Comparison of ENCODE assay signal across 1 cellular context in the genomic region with DNA sequence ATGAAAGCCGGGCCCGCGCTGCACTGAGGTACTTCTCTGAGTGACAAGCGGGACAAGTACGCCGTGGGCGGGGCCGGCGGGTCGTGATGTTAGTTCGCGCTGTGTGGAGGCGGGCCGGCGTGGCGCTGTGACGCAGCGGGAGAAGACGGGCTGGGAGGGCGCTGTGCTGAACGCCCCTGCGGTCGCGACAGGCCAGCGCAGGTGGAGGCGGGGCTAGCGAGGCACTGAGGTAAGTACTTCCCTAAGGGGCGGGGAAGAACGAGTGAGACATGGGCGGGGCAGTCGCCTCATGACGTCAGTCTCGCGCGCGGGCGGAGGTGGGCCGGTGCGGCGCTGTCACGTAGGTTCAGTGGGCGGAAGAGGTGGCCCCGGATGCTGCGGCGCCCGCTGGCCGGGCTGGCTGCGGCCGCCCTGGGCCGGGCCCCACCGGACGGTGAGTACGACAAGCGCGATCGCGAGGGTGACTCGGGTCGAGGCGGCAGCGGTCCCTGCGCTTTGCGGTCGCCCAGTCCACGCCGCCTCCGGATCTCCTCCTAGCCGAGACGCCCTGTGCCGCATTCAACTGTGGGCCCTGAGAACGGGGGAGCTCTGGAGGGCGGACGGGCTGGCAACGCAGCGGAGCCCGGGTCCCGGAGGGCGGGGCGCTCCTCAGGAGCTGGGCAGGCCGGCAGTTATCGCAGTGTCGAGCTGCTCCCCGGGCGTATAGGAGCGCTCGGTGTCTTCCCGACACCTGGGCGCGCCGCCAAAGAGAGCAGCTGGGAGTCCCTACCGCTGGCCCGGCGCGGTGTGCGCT.
A peak's percentile ranks its signal among the peaks of the same experiment; 100 is the strongest.
TF ChIP-seq lines count a peak whose summit lies in the region.

A gene with protein sequence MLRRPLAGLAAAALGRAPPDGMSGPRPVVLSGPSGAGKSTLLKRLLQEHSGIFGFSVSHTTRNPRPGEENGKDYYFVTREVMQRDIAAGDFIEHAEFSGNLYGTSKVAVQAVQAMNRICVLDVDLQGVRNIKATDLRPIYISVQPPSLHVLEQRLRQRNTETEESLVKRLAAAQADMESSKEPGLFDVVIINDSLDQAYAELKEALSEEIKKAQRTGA (plus strand): TSS at position 349 of the 793 bp plus-strand sequence. CDS start 24 bp downstream, at position 373.

TF ChIP-seq in WTC11, 78 proteins besides CTCF, POLR2A, EP300 and RAD21 (continued from another document and continues in another):
- TF ChIP-seq FOXJ3 (CRISPR knock-in tag; IDR thresholded peaks at IDR 0.05; ENCODE audit: borderline replicate concordance) (no peak), ESRRA (CRISPR knock-in tag; IDR thresholded peaks at IDR 0.05; ENCODE audit: borderline replicate concordance) (peak; percentile 50; the same call in 1 of the 2 replicates), JAZF1 (CRISPR knock-in tag; IDR thresholded peaks at IDR 0.05) (no peak), ETV6 (CRISPR knock-in tag; IDR thresholded peaks at IDR 0.05) (no peak), SOX15 (CRISPR knock-in tag; IDR thresholded peaks at IDR 0.05) (no peak), ATF1 (CRISPR knock-in tag; IDR thresholded peaks at IDR 0.05) (no peak), GABPB1 (CRISPR knock-in tag; IDR thresholded peaks at IDR 0.05) (peak; percentile 43; the same call in 1 of the 2 replicates), FOXP1 (CRISPR knock-in tag; IDR thresholded peaks at IDR 0.05; ENCODE audit: borderline replicate concordance) (peak; percentile 75), RELA (CRISPR knock-in tag; IDR thresholded peaks at IDR 0.05; ENCODE audit: borderline replicate concordance) (no peak), SP1 (CRISPR knock-in tag; conservative IDR thresholded peaks at IDR 0.05) (peak; percentile 100), NR2C2 (CRISPR knock-in tag; IDR thresholded peaks at IDR 0.05) (no peak), HMGA2 (CRISPR knock-in tag; IDR thresholded peaks at IDR 0.05) (no peak), OVOL2 (CRISPR knock-in tag; IDR thresholded peaks at IDR 0.05; ENCODE audit: borderline replicate concordance) (no peak), MYBL2 (CRISPR knock-in tag; IDR thresholded peaks at IDR 0.05) (peak; percentile 91), NFE2L1 (CRISPR knock-in tag; IDR thresholded peaks at IDR 0.05) (peak; percentile 70), ZNF263 (CRISPR knock-in tag; IDR thresholded peaks at IDR 0.05; ENCODE audit: low read depth) (no peak), RORB (CRISPR knock-in tag; IDR thresholded peaks at IDR 0.05) (no peak), MXD4 (CRISPR knock-in tag; IDR thresholded peaks at IDR 0.05; ENCODE audit: borderline replicate concordance) (no peak), JUN (CRISPR knock-in tag; IDR thresholded peaks at IDR 0.05) (no peak), CBFB (CRISPR knock-in tag; IDR thresholded peaks at IDR 0.05; ENCODE audit: low read depth) (no peak), NFATC4 (CRISPR knock-in tag; IDR thresholded peaks at IDR 0.05) (no peak), ELF4 (CRISPR knock-in tag; IDR thresholded peaks at IDR 0.05; ENCODE audit: low read depth) (no peak), TP53 (CRISPR knock-in tag; IDR thresholded peaks at IDR 0.05) (no peak), CREM (CRISPR knock-in tag; IDR thresholded peaks at IDR 0.05) (peak; percentile 92), ZNF232 (CRISPR knock-in tag; IDR thresholded peaks at IDR 0.05) (no peak), ZNF671 (CRISPR knock-in tag; IDR thresholded peaks at IDR 0.05) (no peak), SMAD4 (CRISPR knock-in tag; IDR thresholded peaks at IDR 0.05) (no peak), ZNF138 (CRISPR knock-in tag; conservative IDR thresholded peaks at IDR 0.05) (no peak)
- TF ChIP-seq, protein P1, sequence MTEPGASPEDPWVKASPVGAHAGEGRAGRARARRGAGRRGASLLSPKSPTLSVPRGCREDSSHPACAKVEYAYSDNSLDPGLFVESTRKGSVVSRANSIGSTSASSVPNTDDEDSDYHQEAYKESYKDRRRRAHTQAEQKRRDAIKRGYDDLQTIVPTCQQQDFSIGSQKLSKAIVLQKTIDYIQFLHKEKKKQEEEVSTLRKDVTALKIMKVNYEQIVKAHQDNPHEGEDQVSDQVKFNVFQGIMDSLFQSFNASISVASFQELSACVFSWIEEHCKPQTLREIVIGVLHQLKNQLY (CRISPR knock-in tag; IDR thresholded peaks at IDR 0.05) = no peak
- TF ChIP-seq, protein P2, sequence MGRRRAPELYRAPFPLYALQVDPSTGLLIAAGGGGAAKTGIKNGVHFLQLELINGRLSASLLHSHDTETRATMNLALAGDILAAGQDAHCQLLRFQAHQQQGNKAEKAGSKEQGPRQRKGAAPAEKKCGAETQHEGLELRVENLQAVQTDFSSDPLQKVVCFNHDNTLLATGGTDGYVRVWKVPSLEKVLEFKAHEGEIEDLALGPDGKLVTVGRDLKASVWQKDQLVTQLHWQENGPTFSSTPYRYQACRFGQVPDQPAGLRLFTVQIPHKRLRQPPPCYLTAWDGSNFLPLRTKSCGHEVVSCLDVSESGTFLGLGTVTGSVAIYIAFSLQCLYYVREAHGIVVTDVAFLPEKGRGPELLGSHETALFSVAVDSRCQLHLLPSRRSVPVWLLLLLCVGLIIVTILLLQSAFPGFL (CRISPR knock-in tag; IDR thresholded peaks at IDR 0.05; ENCODE audit: borderline replicate concordance) = no peak
- TF ChIP-seq, protein P3, sequence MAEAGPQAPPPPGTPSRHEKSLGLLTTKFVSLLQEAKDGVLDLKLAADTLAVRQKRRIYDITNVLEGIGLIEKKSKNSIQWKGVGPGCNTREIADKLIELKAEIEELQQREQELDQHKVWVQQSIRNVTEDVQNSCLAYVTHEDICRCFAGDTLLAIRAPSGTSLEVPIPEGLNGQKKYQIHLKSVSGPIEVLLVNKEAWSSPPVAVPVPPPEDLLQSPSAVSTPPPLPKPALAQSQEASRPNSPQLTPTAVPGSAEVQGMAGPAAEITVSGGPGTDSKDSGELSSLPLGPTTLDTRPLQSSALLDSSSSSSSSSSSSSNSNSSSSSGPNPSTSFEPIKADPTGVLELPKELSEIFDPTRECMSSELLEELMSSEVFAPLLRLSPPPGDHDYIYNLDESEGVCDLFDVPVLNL (CRISPR knock-in tag; IDR thresholded peaks at IDR 0.05; ENCODE audit: borderline replicate concordance, low read depth) = no peak; the same call in 1 of the 2 replicates
- TF ChIP-seq, protein P4, sequence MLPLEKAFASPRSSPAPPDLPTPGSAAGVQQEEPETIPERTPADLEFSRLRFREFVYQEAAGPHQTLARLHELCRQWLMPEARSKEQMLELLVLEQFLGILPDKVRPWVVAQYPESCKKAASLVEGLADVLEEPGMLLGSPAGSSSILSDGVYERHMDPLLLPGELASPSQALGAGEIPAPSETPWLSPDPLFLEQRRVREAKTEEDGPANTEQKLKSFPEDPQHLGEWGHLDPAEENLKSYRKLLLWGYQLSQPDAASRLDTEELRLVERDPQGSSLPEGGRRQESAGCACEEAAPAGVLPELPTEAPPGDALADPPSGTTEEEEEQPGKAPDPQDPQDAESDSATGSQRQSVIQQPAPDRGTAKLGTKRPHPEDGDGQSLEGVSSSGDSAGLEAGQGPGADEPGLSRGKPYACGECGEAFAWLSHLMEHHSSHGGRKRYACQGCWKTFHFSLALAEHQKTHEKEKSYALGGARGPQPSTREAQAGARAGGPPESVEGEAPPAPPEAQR (CRISPR knock-in tag; IDR thresholded peaks at IDR 0.05) = no peak
- TF ChIP-seq, protein P5, sequence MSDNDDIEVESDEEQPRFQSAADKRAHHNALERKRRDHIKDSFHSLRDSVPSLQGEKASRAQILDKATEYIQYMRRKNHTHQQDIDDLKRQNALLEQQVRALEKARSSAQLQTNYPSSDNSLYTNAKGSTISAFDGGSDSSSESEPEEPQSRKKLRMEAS (CRISPR knock-in tag; IDR thresholded peaks at IDR 0.05) = peak; percentile 48; the same call in 1 of the 2 replicates
- TF ChIP-seq, protein P6, sequence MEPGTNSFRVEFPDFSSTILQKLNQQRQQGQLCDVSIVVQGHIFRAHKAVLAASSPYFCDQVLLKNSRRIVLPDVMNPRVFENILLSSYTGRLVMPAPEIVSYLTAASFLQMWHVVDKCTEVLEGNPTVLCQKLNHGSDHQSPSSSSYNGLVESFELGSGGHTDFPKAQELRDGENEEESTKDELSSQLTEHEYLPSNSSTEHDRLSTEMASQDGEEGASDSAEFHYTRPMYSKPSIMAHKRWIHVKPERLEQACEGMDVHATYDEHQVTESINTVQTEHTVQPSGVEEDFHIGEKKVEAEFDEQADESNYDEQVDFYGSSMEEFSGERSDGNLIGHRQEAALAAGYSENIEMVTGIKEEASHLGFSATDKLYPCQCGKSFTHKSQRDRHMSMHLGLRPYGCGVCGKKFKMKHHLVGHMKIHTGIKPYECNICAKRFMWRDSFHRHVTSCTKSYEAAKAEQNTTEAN (CRISPR knock-in tag; IDR thresholded peaks at IDR 0.05) = peak; percentile 75
- TF ChIP-seq, protein P7, sequence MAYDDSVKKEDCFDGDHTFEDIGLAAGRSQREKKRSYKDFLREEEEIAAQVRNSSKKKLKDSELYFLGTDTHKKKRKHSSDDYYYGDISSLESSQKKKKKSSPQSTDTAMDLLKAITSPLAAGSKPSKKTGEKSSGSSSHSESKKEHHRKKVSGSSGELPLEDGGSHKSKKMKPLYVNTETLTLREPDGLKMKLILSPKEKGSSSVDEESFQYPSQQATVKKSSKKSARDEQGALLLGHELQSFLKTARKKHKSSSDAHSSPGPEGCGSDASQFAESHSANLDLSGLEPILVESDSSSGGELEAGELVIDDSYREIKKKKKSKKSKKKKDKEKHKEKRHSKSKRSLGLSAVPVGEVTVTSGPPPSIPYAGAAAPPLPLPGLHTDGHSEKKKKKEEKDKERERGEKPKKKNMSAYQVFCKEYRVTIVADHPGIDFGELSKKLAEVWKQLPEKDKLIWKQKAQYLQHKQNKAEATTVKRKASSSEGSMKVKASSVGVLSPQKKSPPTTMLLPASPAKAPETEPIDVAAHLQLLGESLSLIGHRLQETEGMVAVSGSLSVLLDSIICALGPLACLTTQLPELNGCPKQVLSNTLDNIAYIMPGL (CRISPR knock-in tag; IDR thresholded peaks at IDR 0.05) = peak; percentile 92
- TF ChIP-seq, protein P8, sequence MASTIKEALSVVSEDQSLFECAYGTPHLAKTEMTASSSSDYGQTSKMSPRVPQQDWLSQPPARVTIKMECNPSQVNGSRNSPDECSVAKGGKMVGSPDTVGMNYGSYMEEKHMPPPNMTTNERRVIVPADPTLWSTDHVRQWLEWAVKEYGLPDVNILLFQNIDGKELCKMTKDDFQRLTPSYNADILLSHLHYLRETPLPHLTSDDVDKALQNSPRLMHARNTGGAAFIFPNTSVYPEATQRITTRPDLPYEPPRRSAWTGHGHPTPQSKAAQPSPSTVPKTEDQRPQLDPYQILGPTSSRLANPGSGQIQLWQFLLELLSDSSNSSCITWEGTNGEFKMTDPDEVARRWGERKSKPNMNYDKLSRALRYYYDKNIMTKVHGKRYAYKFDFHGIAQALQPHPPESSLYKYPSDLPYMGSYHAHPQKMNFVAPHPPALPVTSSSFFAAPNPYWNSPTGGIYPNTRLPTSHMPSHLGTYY (CRISPR knock-in tag; IDR thresholded peaks at IDR 0.05) = no peak
- TF ChIP-seq, protein P9, sequence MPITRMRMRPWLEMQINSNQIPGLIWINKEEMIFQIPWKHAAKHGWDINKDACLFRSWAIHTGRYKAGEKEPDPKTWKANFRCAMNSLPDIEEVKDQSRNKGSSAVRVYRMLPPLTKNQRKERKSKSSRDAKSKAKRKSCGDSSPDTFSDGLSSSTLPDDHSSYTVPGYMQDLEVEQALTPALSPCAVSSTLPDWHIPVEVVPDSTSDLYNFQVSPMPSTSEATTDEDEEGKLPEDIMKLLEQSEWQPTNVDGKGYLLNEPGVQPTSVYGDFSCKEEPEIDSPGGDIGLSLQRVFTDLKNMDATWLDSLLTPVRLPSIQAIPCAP (CRISPR knock-in tag; IDR thresholded peaks at IDR 0.05) = no peak
- TF ChIP-seq, protein P10, sequence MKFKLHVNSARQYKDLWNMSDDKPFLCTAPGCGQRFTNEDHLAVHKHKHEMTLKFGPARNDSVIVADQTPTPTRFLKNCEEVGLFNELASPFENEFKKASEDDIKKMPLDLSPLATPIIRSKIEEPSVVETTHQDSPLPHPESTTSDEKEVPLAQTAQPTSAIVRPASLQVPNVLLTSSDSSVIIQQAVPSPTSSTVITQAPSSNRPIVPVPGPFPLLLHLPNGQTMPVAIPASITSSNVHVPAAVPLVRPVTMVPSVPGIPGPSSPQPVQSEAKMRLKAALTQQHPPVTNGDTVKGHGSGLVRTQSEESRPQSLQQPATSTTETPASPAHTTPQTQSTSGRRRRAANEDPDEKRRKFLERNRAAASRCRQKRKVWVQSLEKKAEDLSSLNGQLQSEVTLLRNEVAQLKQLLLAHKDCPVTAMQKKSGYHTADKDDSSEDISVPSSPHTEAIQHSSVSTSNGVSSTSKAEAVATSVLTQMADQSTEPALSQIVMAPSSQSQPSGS (CRISPR knock-in tag; IDR thresholded peaks at IDR 0.05; ENCODE audit: borderline replicate concordance, low read depth) = no peak
- TF ChIP-seq, protein P11, sequence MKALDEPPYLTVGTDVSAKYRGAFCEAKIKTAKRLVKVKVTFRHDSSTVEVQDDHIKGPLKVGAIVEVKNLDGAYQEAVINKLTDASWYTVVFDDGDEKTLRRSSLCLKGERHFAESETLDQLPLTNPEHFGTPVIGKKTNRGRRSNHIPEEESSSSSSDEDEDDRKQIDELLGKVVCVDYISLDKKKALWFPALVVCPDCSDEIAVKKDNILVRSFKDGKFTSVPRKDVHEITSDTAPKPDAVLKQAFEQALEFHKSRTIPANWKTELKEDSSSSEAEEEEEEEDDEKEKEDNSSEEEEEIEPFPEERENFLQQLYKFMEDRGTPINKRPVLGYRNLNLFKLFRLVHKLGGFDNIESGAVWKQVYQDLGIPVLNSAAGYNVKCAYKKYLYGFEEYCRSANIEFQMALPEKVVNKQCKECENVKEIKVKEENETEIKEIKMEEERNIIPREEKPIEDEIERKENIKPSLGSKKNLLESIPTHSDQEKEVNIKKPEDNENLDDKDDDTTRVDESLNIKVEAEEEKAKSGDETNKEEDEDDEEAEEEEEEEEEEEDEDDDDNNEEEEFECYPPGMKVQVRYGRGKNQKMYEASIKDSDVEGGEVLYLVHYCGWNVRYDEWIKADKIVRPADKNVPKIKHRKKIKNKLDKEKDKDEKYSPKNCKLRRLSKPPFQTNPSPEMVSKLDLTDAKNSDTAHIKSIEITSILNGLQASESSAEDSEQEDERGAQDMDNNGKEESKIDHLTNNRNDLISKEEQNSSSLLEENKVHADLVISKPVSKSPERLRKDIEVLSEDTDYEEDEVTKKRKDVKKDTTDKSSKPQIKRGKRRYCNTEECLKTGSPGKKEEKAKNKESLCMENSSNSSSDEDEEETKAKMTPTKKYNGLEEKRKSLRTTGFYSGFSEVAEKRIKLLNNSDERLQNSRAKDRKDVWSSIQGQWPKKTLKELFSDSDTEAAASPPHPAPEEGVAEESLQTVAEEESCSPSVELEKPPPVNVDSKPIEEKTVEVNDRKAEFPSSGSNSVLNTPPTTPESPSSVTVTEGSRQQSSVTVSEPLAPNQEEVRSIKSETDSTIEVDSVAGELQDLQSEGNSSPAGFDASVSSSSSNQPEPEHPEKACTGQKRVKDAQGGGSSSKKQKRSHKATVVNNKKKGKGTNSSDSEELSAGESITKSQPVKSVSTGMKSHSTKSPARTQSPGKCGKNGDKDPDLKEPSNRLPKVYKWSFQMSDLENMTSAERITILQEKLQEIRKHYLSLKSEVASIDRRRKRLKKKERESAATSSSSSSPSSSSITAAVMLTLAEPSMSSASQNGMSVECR (CRISPR knock-in tag; IDR thresholded peaks at IDR 0.05; ENCODE audit: borderline replicate concordance) = no peak; the same call in 1 of the 2 replicates
